Comparison of ENCODE assay signal across 20 cellular contexts in genomic region chr1:147927156-147927672, GRCh38. TPM values are rescaled to one million over a fixed set of nuclear protein-coding genes. Genes with fewer than 3 reads are reported as not detected.
"Had no signal": no experiment of that assay in that cellular context is flagged by ENCODE, and none has a peak within 500 bp of the region (broad histone marks: within the 10 kb centered on the region; RNA-seq: fewer than 3 reads in every experiment).

No MANE protein-coding gene starts in this region.

RNA-seq across cellular contexts. Expression of gene GJA8, which starts 24.6 kb away (rescaled TPM):
- total RNA-seq: natural killer cell treated with Interleukin-12 subunit alpha and Interleukin-12 subunit beta and Interleukin-15 and Interleukin-18, amount 100 ng/mL, for 72 hours; neural crest cell; omental fat pad; osteocyte; pancreas; posterior vena cava; pulmonary artery endothelial cell; right atrium auricular region; sciatic nerve; skeletal muscle tissue; stomach; subcutaneous adipose tissue; temporal lobe; thoracic aorta; thyroid gland; tibial nerve; upper lobe of left lung; ureter; vagina had no signal
- polyA plus RNA-seq: pancreas, small intestine, stomach had no signal
